Comparison of ENCODE assay signal across 1 cellular context in the genomic region with DNA sequence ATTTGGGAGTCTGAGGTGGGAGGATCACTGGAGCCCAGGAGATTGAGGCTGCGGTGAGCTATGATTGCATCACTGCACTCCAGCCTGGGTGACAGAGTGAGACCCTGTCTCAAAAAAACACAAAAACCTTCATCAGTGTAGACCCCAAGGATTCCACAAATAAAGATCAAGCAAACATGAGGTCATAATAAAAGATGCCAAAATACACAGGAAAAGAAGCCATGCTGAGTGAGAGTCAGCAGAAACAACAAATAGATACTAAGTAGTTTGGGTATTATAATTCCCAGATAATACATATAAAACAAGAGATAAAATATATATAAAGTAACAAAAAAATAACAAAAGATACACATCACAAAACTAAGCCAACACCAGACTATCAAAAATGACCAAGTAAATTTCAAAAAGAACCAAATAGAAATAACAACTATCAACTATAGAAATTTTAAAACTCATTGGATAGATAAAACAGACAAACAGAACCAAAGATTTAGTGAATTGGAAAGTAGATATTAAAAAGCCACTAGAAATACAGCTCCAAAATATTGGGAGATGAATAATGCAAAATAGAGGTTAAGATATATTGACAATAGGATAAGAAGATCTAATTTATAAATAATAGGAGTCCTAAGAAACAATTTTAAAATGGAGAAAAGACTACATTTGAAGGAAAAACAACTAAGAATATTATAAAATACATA.
TF ChIP-seq lines count a peak whose summit lies in the region.

No MANE protein-coding gene starts in this region.

TF ChIP-seq in HEK293, 187 proteins besides CTCF, POLR2A, EP300 and RAD21 (continued from another document):
- TF ChIP-seq, protein P1, sequence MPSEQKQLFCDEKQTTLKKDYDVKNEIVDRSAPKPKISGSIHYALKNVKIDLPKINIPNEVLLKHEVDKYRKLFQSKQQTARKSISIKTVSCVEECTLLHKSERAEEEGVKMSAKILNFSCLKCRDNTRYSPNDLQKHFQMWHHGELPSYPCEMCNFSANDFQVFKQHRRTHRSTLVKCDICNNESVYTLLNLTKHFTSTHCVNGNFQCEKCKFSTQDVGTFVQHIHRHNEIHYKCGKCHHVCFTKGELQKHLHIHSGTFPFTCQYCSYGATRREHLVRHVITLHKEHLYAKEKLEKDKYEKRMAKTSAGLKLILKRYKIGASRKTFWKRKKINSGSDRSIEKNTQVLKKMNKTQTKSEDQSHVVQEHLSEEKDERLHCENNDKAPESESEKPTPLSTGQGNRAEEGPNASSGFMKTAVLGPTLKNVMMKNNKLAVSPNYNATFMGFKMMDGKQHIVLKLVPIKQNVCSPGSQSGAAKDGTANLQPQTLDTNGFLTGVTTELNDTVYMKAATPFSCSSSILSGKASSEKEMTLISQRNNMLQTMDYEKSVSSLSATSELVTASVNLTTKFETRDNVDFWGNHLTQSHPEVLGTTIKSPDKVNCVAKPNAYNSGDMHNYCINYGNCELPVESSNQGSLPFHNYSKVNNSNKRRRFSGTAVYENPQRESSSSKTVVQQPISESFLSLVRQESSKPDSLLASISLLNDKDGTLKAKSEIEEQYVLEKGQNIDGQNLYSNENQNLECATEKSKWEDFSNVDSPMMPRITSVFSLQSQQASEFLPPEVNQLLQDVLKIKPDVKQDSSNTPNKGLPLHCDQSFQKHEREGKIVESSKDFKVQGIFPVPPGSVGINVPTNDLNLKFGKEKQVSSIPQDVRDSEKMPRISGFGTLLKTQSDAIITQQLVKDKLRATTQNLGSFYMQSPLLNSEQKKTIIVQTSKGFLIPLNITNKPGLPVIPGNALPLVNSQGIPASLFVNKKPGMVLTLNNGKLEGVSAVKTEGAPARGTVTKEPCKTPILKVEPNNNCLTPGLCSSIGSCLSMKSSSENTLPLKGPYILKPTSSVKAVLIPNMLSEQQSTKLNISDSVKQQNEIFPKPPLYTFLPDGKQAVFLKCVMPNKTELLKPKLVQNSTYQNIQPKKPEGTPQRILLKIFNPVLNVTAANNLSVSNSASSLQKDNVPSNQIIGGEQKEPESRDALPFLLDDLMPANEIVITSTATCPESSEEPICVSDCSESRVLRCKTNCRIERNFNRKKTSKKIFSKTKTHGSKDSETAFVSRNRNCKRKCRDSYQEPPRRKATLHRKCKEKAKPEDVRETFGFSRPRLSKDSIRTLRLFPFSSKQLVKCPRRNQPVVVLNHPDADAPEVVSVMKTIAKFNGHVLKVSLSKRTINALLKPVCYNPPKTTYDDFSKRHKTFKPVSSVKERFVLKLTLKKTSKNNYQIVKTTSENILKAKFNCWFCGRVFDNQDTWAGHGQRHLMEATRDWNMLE (tag by site-specific recombination; conservative IDR thresholded peaks at IDR 0.05; ENCODE audit: low read depth) = no peak
- TF ChIP-seq ZNF548 (tag by site-specific recombination; IDR thresholded peaks at IDR 0.05) (no peak), ZNF324 (tag by site-specific recombination; IDR thresholded peaks at IDR 0.05) (no peak), HOXA7 (CRISPR knock-in tag; IDR thresholded peaks at IDR 0.05; ENCODE audit: borderline replicate concordance) (no peak), KLF8 (tag by site-specific recombination; IDR thresholded peaks at IDR 0.05) (peak; percentile 13; the same call in 1 of the 2 replicates), ZNF629 (tag by site-specific recombination; IDR thresholded peaks at IDR 0.05) (0 out of 2 replicates have a peak, but pooled peaks have one; percentile 35), OVOL3 (tag by site-specific recombination; IDR thresholded peaks at IDR 0.05) (0 out of 2 replicates have a peak, but pooled peaks have one; percentile 33), ZNF621 (tag by site-specific recombination; IDR thresholded peaks at IDR 0.05) (no peak), ZNF792 (tag by site-specific recombination; IDR thresholded peaks at IDR 0.05) (no peak), IKZF3 (tag by site-specific recombination; IDR thresholded peaks at IDR 0.05) (no peak), ZNF133 (tag by site-specific recombination; IDR thresholded peaks at IDR 0.05) (peak; percentile 90), ZNF473 (tag by site-specific recombination; IDR thresholded peaks at IDR 0.05) (no peak), KLF7 (tag by site-specific recombination; IDR thresholded peaks at IDR 0.05; ENCODE audit: borderline replicate concordance) (no peak), ZNF10 (tag by site-specific recombination; IDR thresholded peaks at IDR 0.05) (peak; percentile 41; the same call in 1 of the 2 replicates), ZEB2 (tag by site-specific recombination; IDR thresholded peaks at IDR 0.05) (no peak), FEZF1 (tag by site-specific recombination; IDR thresholded peaks at IDR 0.05) (0 out of 2 replicates have a peak, but pooled peaks have one; percentile 19), ZNF521 (tag by site-specific recombination; IDR thresholded peaks at IDR 0.05) (no peak), ZNF132 (tag by site-specific recombination; IDR thresholded peaks at IDR 0.05; ENCODE audit: borderline replicate concordance) (no peak), ZFP69B (tag by site-specific recombination; IDR thresholded peaks at IDR 0.05) (peak; percentile 42; the same call in 1 of the 2 replicates)
- TF ChIP-seq, protein P2, sequence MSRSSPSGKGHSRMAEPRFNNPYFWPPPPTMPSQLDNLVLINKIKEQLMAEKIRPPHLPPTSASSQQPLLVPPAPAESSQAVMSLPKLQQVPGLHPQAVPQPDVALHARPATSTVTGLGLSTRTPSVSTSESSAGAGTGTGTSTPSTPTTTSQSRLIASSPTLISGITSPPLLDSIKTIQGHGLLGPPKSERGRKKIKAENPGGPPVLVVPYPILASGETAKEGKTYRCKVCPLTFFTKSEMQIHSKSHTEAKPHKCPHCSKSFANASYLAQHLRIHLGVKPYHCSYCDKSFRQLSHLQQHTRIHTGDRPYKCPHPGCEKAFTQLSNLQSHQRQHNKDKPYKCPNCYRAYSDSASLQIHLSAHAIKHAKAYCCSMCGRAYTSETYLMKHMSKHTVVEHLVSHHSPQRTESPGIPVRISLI (tag by site-specific recombination; IDR thresholded peaks at IDR 0.05) = no peak
- TF ChIP-seq, protein P3, sequence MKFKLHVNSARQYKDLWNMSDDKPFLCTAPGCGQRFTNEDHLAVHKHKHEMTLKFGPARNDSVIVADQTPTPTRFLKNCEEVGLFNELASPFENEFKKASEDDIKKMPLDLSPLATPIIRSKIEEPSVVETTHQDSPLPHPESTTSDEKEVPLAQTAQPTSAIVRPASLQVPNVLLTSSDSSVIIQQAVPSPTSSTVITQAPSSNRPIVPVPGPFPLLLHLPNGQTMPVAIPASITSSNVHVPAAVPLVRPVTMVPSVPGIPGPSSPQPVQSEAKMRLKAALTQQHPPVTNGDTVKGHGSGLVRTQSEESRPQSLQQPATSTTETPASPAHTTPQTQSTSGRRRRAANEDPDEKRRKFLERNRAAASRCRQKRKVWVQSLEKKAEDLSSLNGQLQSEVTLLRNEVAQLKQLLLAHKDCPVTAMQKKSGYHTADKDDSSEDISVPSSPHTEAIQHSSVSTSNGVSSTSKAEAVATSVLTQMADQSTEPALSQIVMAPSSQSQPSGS (tag by site-specific recombination; IDR thresholded peaks at IDR 0.05; ENCODE audit: low read depth) = peak; percentile 70
- TF ChIP-seq, protein P4, sequence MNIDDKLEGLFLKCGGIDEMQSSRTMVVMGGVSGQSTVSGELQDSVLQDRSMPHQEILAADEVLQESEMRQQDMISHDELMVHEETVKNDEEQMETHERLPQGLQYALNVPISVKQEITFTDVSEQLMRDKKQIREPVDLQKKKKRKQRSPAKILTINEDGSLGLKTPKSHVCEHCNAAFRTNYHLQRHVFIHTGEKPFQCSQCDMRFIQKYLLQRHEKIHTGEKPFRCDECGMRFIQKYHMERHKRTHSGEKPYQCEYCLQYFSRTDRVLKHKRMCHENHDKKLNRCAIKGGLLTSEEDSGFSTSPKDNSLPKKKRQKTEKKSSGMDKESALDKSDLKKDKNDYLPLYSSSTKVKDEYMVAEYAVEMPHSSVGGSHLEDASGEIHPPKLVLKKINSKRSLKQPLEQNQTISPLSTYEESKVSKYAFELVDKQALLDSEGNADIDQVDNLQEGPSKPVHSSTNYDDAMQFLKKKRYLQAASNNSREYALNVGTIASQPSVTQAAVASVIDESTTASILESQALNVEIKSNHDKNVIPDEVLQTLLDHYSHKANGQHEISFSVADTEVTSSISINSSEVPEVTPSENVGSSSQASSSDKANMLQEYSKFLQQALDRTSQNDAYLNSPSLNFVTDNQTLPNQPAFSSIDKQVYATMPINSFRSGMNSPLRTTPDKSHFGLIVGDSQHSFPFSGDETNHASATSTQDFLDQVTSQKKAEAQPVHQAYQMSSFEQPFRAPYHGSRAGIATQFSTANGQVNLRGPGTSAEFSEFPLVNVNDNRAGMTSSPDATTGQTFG (tag by site-specific recombination; IDR thresholded peaks at IDR 0.05; ENCODE audit: borderline replicate concordance) = no peak
- TF ChIP-seq, protein P5, sequence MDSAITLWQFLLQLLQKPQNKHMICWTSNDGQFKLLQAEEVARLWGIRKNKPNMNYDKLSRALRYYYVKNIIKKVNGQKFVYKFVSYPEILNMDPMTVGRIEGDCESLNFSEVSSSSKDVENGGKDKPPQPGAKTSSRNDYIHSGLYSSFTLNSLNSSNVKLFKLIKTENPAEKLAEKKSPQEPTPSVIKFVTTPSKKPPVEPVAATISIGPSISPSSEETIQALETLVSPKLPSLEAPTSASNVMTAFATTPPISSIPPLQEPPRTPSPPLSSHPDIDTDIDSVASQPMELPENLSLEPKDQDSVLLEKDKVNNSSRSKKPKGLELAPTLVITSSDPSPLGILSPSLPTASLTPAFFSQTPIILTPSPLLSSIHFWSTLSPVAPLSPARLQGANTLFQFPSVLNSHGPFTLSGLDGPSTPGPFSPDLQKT (IDR thresholded peaks at IDR 0.05; ENCODE audit: borderline replicate concordance, low read depth, low read length) = no peak
- TF ChIP-seq, protein P6, sequence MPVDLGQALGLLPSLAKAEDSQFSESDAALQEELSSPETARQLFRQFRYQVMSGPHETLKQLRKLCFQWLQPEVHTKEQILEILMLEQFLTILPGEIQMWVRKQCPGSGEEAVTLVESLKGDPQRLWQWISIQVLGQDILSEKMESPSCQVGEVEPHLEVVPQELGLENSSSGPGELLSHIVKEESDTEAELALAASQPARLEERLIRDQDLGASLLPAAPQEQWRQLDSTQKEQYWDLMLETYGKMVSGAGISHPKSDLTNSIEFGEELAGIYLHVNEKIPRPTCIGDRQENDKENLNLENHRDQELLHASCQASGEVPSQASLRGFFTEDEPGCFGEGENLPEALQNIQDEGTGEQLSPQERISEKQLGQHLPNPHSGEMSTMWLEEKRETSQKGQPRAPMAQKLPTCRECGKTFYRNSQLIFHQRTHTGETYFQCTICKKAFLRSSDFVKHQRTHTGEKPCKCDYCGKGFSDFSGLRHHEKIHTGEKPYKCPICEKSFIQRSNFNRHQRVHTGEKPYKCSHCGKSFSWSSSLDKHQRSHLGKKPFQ (tag by site-specific recombination; IDR thresholded peaks at IDR 0.05) = 0 out of 2 replicates have a peak, but pooled peaks have one; percentile 11
- TF ChIP-seq, protein P7, sequence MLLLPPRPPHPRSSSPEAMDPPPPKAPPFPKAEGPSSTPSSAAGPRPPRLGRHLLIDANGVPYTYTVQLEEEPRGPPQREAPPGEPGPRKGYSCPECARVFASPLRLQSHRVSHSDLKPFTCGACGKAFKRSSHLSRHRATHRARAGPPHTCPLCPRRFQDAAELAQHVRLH (tag by site-specific recombination; IDR thresholded peaks at IDR 0.05) = peak; percentile 35; the same call in 1 of the 2 replicates
- TF ChIP-seq, protein P8, sequence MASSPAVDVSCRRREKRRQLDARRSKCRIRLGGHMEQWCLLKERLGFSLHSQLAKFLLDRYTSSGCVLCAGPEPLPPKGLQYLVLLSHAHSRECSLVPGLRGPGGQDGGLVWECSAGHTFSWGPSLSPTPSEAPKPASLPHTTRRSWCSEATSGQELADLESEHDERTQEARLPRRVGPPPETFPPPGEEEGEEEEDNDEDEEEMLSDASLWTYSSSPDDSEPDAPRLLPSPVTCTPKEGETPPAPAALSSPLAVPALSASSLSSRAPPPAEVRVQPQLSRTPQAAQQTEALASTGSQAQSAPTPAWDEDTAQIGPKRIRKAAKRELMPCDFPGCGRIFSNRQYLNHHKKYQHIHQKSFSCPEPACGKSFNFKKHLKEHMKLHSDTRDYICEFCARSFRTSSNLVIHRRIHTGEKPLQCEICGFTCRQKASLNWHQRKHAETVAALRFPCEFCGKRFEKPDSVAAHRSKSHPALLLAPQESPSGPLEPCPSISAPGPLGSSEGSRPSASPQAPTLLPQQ (tag by site-specific recombination; IDR thresholded peaks at IDR 0.05) = peak; percentile 61; the same call in 1 of the 2 replicates
- TF ChIP-seq, protein P9, sequence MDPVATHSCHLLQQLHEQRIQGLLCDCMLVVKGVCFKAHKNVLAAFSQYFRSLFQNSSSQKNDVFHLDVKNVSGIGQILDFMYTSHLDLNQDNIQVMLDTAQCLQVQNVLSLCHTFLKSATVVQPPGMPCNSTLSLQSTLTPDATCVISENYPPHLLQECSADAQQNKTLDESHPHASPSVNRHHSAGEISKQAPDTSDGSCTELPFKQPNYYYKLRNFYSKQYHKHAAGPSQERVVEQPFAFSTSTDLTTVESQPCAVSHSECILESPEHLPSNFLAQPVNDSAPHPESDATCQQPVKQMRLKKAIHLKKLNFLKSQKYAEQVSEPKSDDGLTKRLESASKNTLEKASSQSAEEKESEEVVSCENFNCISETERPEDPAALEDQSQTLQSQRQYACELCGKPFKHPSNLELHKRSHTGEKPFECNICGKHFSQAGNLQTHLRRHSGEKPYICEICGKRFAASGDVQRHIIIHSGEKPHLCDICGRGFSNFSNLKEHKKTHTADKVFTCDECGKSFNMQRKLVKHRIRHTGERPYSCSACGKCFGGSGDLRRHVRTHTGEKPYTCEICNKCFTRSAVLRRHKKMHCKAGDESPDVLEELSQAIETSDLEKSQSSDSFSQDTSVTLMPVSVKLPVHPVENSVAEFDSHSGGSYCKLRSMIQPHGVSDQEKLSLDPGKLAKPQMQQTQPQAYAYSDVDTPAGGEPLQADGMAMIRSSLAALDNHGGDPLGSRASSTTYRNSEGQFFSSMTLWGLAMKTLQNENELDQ (tag by site-specific recombination; IDR thresholded peaks at IDR 0.05; ENCODE audit: low read depth) = no peak
TF ChIP-seq in HEK293: peak in this region for 13.
